In genomic region chr21:39106881-39107462, GRCh38 we compare ENCODE assay signal across 18 cellular contexts.
"Had no signal": no experiment of that assay in that cellular context is flagged by ENCODE, and none has a peak within 500 bp of the region (broad histone marks: within the 10 kb centered on the region; RNA-seq: fewer than 3 reads in every experiment).

No MANE protein-coding gene starts in this region.

- H3K36me3 Mint-ChIP-seq: naive thymus-derived CD8-positive, alpha-beta T cell; stimulated activated memory B cell treated with anti-CD40 and anti-IgM and Interleukin-4, amounts not matched to agents 10 μg/mL and 1 μg/mL and 100 μg/mL, for 72 hours had no signal

- H3K4me3 ChIP-seq: heart left ventricle, mucosa of descending colon, spleen, testis, tibial nerve had no signal

- ATAC-seq: heart left ventricle; left lobe of liver; mucosa of descending colon; naive thymus-derived CD8-positive, alpha-beta T cell; sciatic nerve; stimulated activated memory B cell treated with anti-CD40 and anti-IgM and Interleukin-4, amounts not matched to agents 10 μg/mL and 1 μg/mL and 100 μg/mL, for 72 hours had no signal

- H3K9me3 Mint-ChIP-seq: neural crest cell; stimulated activated memory B cell treated with anti-CD40 and anti-IgM and Interleukin-4, amounts not matched to agents 10 μg/mL and 1 μg/mL and 100 μg/mL, for 72 hours; stimulated activated naive CD8-positive, alpha-beta T cell treated with anti-CD3 and anti-CD28 coated beads, Interleukin-15, Interleukin-2, amounts not matched to agents 100 ng/mL and 50 ng/mL, for 24 hours had no signal

- H3K4me3 Mint-ChIP-seq: naive thymus-derived CD8-positive, alpha-beta T cell; neural crest cell; stimulated activated memory B cell treated with anti-CD40 and anti-IgM and Interleukin-4, amounts not matched to agents 10 μg/mL and 1 μg/mL and 100 μg/mL, for 72 hours; stimulated activated naive CD8-positive, alpha-beta T cell treated with anti-CD3 and anti-CD28 coated beads, Interleukin-15, Interleukin-2, amounts not matched to agents 100 ng/mL and 50 ng/mL, for 24 hours had no signal

- H3K4me1 Mint-ChIP-seq: naive thymus-derived CD8-positive, alpha-beta T cell; stimulated activated memory B cell treated with anti-CD40 and anti-IgM and Interleukin-4, amounts not matched to agents 10 μg/mL and 1 μg/mL and 100 μg/mL, for 72 hours had no signal

- H3K36me3 ChIP-seq: heart left ventricle, spleen, tibial nerve had no signal

- H3K27me3 ChIP-seq: heart left ventricle, spleen, testis, tibial nerve had no signal

- DNase-seq: foreskin melanocyte; heart left ventricle; hippocampal formation; kidney glomerular epithelial cell; mammary epithelial cell; mucosa of descending colon; naive thymus-derived CD8-positive, alpha-beta T cell; spleen; stimulated activated CD4-positive, alpha-beta T cell treated with anti-CD3 and anti-CD28 coated beads, Interleukin-15, amount 100 ng/mL, for 24 hours; stimulated activated CD4-positive, alpha-beta T cell treated with anti-CD3 and anti-CD28 coated beads, Interleukin-1b, Interleukin-23, amount 100 ng/mL, for 48 hours; stimulated activated CD4-positive, alpha-beta T cell treated with anti-CD3 and anti-CD28 coated beads, Interleukin-4, amount 100 ng/mL, for 24 hours; testis had no signal

- H3K27ac Mint-ChIP-seq: stimulated activated memory B cell treated with anti-CD40 and anti-IgM and Interleukin-4, amounts not matched to agents 10 μg/mL and 1 μg/mL and 100 μg/mL, for 72 hours; stimulated activated naive CD8-positive, alpha-beta T cell treated with anti-CD3 and anti-CD28 coated beads, Interleukin-15, Interleukin-2, amounts not matched to agents 100 ng/mL and 50 ng/mL, for 24 hours had no signal

- H3K9me3 ChIP-seq: heart left ventricle, mucosa of descending colon, spleen, testis, tibial nerve had no signal

- H3K27ac ChIP-seq: heart left ventricle, testis, tibial nerve had no signal
